In the genomic region with DNA sequence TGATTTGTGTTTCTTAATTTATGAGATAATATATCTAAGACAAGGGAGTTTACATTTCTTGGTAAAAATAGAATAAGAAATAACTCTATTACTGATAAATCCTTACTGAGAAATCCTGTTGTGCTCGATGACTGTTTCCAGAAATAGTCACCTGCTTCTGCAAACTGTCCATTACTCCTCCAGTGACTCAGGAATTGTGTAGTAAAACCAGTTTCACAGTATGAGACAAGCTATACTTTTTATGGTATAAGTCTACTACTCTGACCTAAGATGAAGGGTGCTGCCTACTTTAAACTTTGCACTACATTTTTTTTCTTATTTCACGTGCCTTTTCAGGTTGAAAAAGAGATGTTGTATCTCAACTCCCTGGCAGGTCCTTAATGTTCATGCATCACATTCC, we compare ENCODE assay signal across 24 cellular contexts. TPM values are rescaled to one million over a fixed set of nuclear protein-coding genes. Genes with fewer than 3 reads are reported as not detected.
DNase-seq lines count a peak whose midpoint lies in the region; TF ChIP-seq lines count a peak whose summit lies in the region.
"Had no signal": no experiment of that assay in that cellular context is flagged by ENCODE, and none has a peak within 500 bp of the region (broad histone marks: within the 10 kb centered on the region; RNA-seq: fewer than 3 reads in every experiment).

No MANE protein-coding gene starts in this region.

- no peak overlapping the region for H3K4me3 ChIP-seq in epithelial cell of esophagus (ENCODE audit: low read length)
- H3K4me3 ChIP-seq: esophagus muscularis mucosa, K562, vagina had no signal

- H3K27ac Mint-ChIP-seq in activated T-cell treated with anti-CD3 and anti-CD28 coated beads, Interleukin-2, amount 50 U/mL, for 24 hours, result peak overlapping the region; percentile 16
- peak overlapping the region in 1 of 7 donors; percentile 31 for H3K27ac Mint-ChIP-seq in CD14-positive monocyte
- H3K27ac Mint-ChIP-seq: activated CD4-positive, alpha-beta memory T cell treated with anti-CD3 and anti-CD28 coated beads for 36 hours; activated T-helper 1 cell treated with anti-CD3 and anti-CD28 coated beads, Interleukin-12 subunit alpha, Interleukin-12 subunit beta, Interleukin-2, Interleukin-4 antibody, amounts not matched to agents 30 ng/mL and 10 ng/mL and 1 ng/mL, durations not matched to agents 14 hours and 24 hours and 36 hours had no signal

- peaks cover 6% of the 10 kb centered on the region for H3K27me3 Mint-ChIP-seq in activated T-cell treated with anti-CD3 and anti-CD28 coated beads, Interleukin-2, amount 50 U/mL, for 24 hours
- peaks cover 0 to 4% (median 1%) of the 10 kb centered on the region in 3 donors for H3K27me3 Mint-ChIP-seq in CD14-positive monocyte (ENCODE audit: low read depth in 3 of 3)

- H3K4me1 Mint-ChIP-seq in activated T-cell treated with anti-CD3 and anti-CD28 coated beads, Interleukin-2, amount 50 U/mL, for 24 hours (ENCODE audit: low read depth), result peaks cover 25% of the 10 kb centered on the region
- H3K4me1 Mint-ChIP-seq in CD14-positive monocyte, result peaks cover 65% of the 10 kb centered on the region

- H3K4me3 Mint-ChIP-seq in activated T-cell treated with anti-CD3 and anti-CD28 coated beads, Interleukin-2, amount 50 U/mL, for 24 hours, result no peak overlapping the region
- no peak overlapping the region for H3K4me3 Mint-ChIP-seq in CD14-positive monocyte
- H3K4me3 Mint-ChIP-seq: activated CD4-positive, alpha-beta memory T cell treated with anti-CD3 and anti-CD28 coated beads for 36 hours; activated T-helper 1 cell treated with anti-CD3 and anti-CD28 coated beads, Interleukin-12 subunit alpha, Interleukin-12 subunit beta, Interleukin-2, Interleukin-4 antibody, amounts not matched to agents 30 ng/mL and 10 ng/mL and 1 ng/mL, durations not matched to agents 14 hours and 24 hours and 36 hours had no signal

- no peaks in the 10 kb centered on the region for H3K9me3 Mint-ChIP-seq in activated T-cell treated with anti-CD3 and anti-CD28 coated beads, Interleukin-2, amount 50 U/mL, for 24 hours
- H3K9me3 Mint-ChIP-seq in CD14-positive monocyte, result peaks cover 0 to 1% (median 0%) of the 10 kb centered on the region in 7 donors
- H3K9me3 Mint-ChIP-seq: activated CD4-positive, alpha-beta memory T cell treated with anti-CD3 and anti-CD28 coated beads for 36 hours; activated T-helper 1 cell treated with anti-CD3 and anti-CD28 coated beads, Interleukin-12 subunit alpha, Interleukin-12 subunit beta, Interleukin-2, Interleukin-4 antibody, amounts not matched to agents 30 ng/mL and 10 ng/mL and 1 ng/mL, durations not matched to agents 14 hours and 24 hours and 36 hours had no signal

- TF ChIP-seq CTCF in epithelial cell of esophagus (IDR thresholded peaks at IDR 0.05; ENCODE audit: insufficient read depth, low read depth, low read length, missing control alignments) (no peak), CD14-positive monocyte (IDR thresholded peaks at IDR 0.05) (no peak)

- no peak for DNase-seq in activated T-cell treated with anti-CD3 and anti-CD28 coated beads, Interleukin-2, amount 50 U/mL, for 24 hours
- DNase-seq in activated T-cell treated with anti-CD3 and anti-CD28 coated beads for 4 hours (no peak), LoVo (ENCODE audit: low spot score) (peak; percentile 54), epithelial cell of esophagus (ENCODE audit: low read depth) (peak; percentile 93), renal cortical epithelial cell (ENCODE audit: low read depth) (peak; percentile 44), SW 1271 (lab: John Stamatoyannopoulos, UW) (no peak), hepatic stellate cell (ENCODE audit: low spot score) (no peak), CD14-positive monocyte (ENCODE audit: low spot score) (no peak)
- DNase-seq: activated CD4-positive, alpha-beta memory T cell treated with anti-CD3 and anti-CD28 coated beads for 36 hours; DMS153; glutamatergic neuron; left ventricle myocardium superior; NCI-H1092; NCI-H2029 treated with DMSO at 0.1 percent for 48 hours; stimulated activated CD4-positive, alpha-beta T cell treated with anti-CD3 and anti-CD28 coated beads, Interleukin-12 subunit alpha, Interleukin-12 subunit beta, amount 100 ng/mL, for 4 hours; stimulated activated CD8-positive, alpha-beta memory T cell treated with anti-CD3 and anti-CD28 coated beads, Interleukin-4, amount 100 ng/mL, for 48 hours had no signal

- intact Hi-C loops in CD14-positive monocyte (cut with micrococcal nuclease), result loop anchor here in 1 of 2 donors (10.0 kb wide), 1 partner anchor 356 kb away; no protein-coding TSS in a partner anchor

- no peaks in the 10 kb centered on the region for H3K36me3 Mint-ChIP-seq in activated T-cell treated with anti-CD3 and anti-CD28 coated beads, Interleukin-2, amount 50 U/mL, for 24 hours (ENCODE audit: low read depth)
- H3K36me3 Mint-ChIP-seq in CD14-positive monocyte, result no peaks in the 10 kb centered on the region
- H3K36me3 Mint-ChIP-seq: activated CD4-positive, alpha-beta memory T cell treated with anti-CD3 and anti-CD28 coated beads for 36 hours had no signal

RNA-seq across cellular contexts. Expression of gene ANKRD22, which starts 6.8 kb away (rescaled TPM):
- total RNA-seq in renal cortical epithelial cell, result 0.05 and 1.0 TPM in 2 replicates
- 1 to 10 TPM; 2.7 to 3.5 TPM for polyA plus RNA-seq in CD14-positive monocyte
- total RNA-seq: dermis microvascular lymphatic vessel endothelial cell, esophagus muscularis mucosa, K562, left ventricle myocardium superior, Right ventricle myocardium inferior had no signal
- polyA plus RNA-seq: K562 had no signal

RNA-seq across cellular contexts. Expression of gene STAMBPL1, which starts 21.6 kb away (rescaled TPM):
- 4.3 and 4.4 TPM in 2 replicates for total RNA-seq in renal cortical epithelial cell
- under 1 TPM; 0.07 to 0.10 TPM for polyA plus RNA-seq in CD14-positive monocyte
- polyA plus RNA-seq: K562 had no signal

RNA-seq across cellular contexts. Expression of gene LIPM, which starts 56.0 kb away (rescaled TPM):
- not detected in 2 replicates for total RNA-seq in renal cortical epithelial cell
- not detected for polyA plus RNA-seq in CD14-positive monocyte
- total RNA-seq: activated CD4-positive, alpha-beta memory T cell treated with anti-CD3 and anti-CD28 coated beads for 36 hours; activated T-helper 1 cell treated with anti-CD3 and anti-CD28 coated beads, Interleukin-12 subunit alpha, Interleukin-12 subunit beta, Interleukin-2, Interleukin-4 antibody, amounts not matched to agents 30 ng/mL and 10 ng/mL and 1 ng/mL, durations not matched to agents 14 hours and 24 hours and 36 hours; dermis microvascular lymphatic vessel endothelial cell; esophagus muscularis mucosa; K562; left ventricle myocardium superior; mucosa of gallbladder; NCI-H460; Right ventricle myocardium inferior; vagina had no signal
- polyA plus RNA-seq: K562 had no signal

Comparison
In these comparisons a context has a peak if more than half of its experiments do, and no peak if none do; other contexts are left out.
1. DNase-seq: peak in LoVo (single experiment), epithelial cell of esophagus (single experiment) and renal cortical epithelial cell (single experiment); none in activated T-cell treated with anti-CD3 and anti-CD28 coated beads, Interleukin-2, amount 50 U/mL, for 24 hours (single experiment), activated T-cell treated with anti-CD3 and anti-CD28 coated beads for 4 hours (single experiment), SW 1271 (0 of 2), hepatic stellate cell (single experiment) and CD14-positive monocyte (single experiment).